ENCODE assay signal across 21 cellular contexts in genomic region chr2:1282552-1282951, GRCh38.
DNase-seq lines count a peak whose midpoint lies in the region; TF ChIP-seq lines count a peak whose summit lies in the region.
"Had no signal": no experiment of that assay in that cellular context is flagged by ENCODE, and none has a peak within 500 bp of the region (broad histone marks: within the 10 kb centered on the region; RNA-seq: fewer than 3 reads in every experiment).

No MANE protein-coding gene starts in this region.

- TF ChIP-seq CTCF in A673 (conservative IDR thresholded peaks at IDR 0.05; ENCODE audit: low read depth, low read length) (no peak), NB4 (IDR thresholded peaks at IDR 0.05; ENCODE audit: low read depth, low read length) (no peak), fibroblast of villous mesenchyme (IDR thresholded peaks at IDR 0.05; ENCODE audit: insufficient read depth, low read depth, low read length) (no peak)

- DNase-seq in A673 (ENCODE audit: low spot score) (peak; percentile 48), NB4 (ENCODE audit: low read depth) (peak; percentile 14), fibroblast of villous mesenchyme (ENCODE audit: low read depth) (peak; percentile 1), middle frontal gyrus (ENCODE audit: extremely low spot score, low spot score) (peak; percentile 5), NCI-H1694 treated with DMSO at 0.1 percent for 48 hours (lab: John Stamatoyannopoulos, UW) (no peak), OCI-M1 (lab: John Stamatoyannopoulos, UW) (no peak)
- no peak for DNase-seq in activated CD4-positive, CD25-positive, alpha-beta regulatory T cell (lab: John Stamatoyannopoulos, UW)
- DNase-seq in activated CD4-positive, alpha-beta T cell treated with anti-CD3 and anti-CD28 coated beads for 1 hour, result no peak
- DNase-seq: activated CD8-positive, alpha-beta memory T cell treated with anti-CD3 and anti-CD28 coated beads, Interleukin-2, amount 10 ng/mL, durations not matched to agents 7 days and 5 days; activated T-cell treated with anti-CD3 and anti-CD28 coated beads, Interleukin-2, amount 50 U/mL, for 48 hours; KG1; MG63; NCI-H1417 treated with DMSO at 0.1 percent for 48 hours; NCI-H2107; NCI-H774; stomach had no signal

- H3K4me3 ChIP-seq in A673 (ENCODE audit: low read depth, low read length, poor library complexity, severe bottlenecking), result no peak overlapping the region
- H3K4me3 ChIP-seq in NB4 (ENCODE audit: low read depth, low read length), result no peak overlapping the region
- no peak overlapping the region for H3K4me3 ChIP-seq in fibroblast of villous mesenchyme (ENCODE audit: low read depth, low read length)
- H3K4me3 ChIP-seq: A549, MG63, skin epidermis, stomach, tibial nerve had no signal

- no peak for TF ChIP-seq POLR2A in NB4 (IDR thresholded peaks at IDR 0.05; ENCODE audit: extremely low read depth, insufficient read length)

- BruUV-seq in A673 (replicated peaks; lab: Mats Ljungman, UMichigan), result no TSS peak

- POLR2A ChIA-PET in A673 (lab: Charles Lee; ENCODE audit: low non-redundant PET), result no interaction called here

- no peaks in the 10 kb centered on the region for H3K9me3 ChIP-seq in A673 (ENCODE audit: low read depth, low read length, poor library complexity, severe bottlenecking)
- H3K9me3 ChIP-seq: A549, MG63, stomach, tibial nerve had no signal

- peaks cover 10% of the 10 kb centered on the region for H3K4me1 ChIP-seq in A673 (ENCODE audit: insufficient read depth, low read length, poor library complexity, severe bottlenecking)
- H3K4me1 ChIP-seq: A549 had no signal

- no peaks in the 10 kb centered on the region for H3K36me3 ChIP-seq in A673 (ENCODE audit: insufficient read depth, low read length, poor library complexity, severe bottlenecking)
- H3K36me3 ChIP-seq: MG63, stomach, tibial nerve had no signal

- intact Hi-C loops in A673 (cut with micrococcal nuclease; ENCODE audit: unreplicated experiment), result no loop called here

- H3K27me3 ChIP-seq in A673 (replicated peaks; ENCODE audit: insufficient read depth, low read depth, low read length, poor library complexity), result no peaks in the 10 kb centered on the region
- H3K27me3 ChIP-seq: MG63, tibial nerve had no signal

- CTCF ChIA-PET in A673 (lab: Charles Lee), result no interaction called here

- no peak overlapping the region for H3K27ac ChIP-seq in A673 (ENCODE audit: low read depth, low read length, poor library complexity, severe bottlenecking)
- H3K27ac ChIP-seq: A549, RWPE1, skin epidermis, stomach, tibial nerve, VCaP had no signal

Comparison
In these comparisons a context has a peak if more than half of its experiments do, and no peak if none do; other contexts are left out.
1. DNase-seq: peak in A673 (single experiment), NB4 (single experiment), fibroblast of villous mesenchyme (single experiment) and middle frontal gyrus (single experiment); none in NCI-H1694 treated with DMSO at 0.1 percent for 48 hours (single experiment), activated CD4-positive, CD25-positive, alpha-beta regulatory T cell (0 of 4), OCI-M1 (single experiment) and activated CD4-positive, alpha-beta T cell treated with anti-CD3 and anti-CD28 coated beads for 1 hour (single experiment).